27 cellular contexts compared by ENCODE assay signal in the genomic region with DNA sequence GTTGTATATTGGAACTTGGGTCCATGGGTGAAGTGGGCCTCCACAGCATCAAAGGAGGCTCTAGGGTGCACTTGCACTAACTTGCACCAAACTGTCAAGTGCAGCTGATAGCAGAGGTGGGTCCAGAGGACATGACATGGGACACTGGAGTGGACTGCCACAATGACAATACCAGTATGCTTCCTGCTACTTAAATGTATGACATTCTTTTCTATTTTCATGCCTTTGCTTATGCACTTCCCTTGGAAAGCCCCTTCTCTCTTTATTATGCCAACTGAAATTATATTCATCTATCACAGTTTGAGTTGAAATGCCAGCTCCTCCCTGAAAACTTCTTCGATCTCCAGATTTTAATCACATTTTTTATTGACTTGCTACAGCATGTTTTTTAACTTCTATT.
"Had no signal": no experiment of that assay in that cellular context is flagged by ENCODE, and none has a peak within 500 bp of the region (broad histone marks: within the 10 kb centered on the region; RNA-seq: fewer than 3 reads in every experiment).

No MANE protein-coding gene starts in this region.

- H3K9me3 ChIP-seq: SJSA1 had no signal

- H3K27me3 ChIP-seq: SJSA1 had no signal

- DNase-seq: Kasumi-1, MV-4-11, NCI-H1048, NCI-H1105, NCI-H1417, NCI-H1436 treated with DMSO at 0.1 percent for 48 hours, NCI-H1694 treated with DMSO at 0.1 percent for 48 hours, NCI-H1930, NCI-H2081 treated with DMSO at 0.1 percent for 48 hours, NCI-H2171, NCI-H226, NCI-H446, NCI-H510A, NCI-H524 treated with DMSO at 0.1 percent for 48 hours, NCI-H69, NCI-H774, Right ventricle myocardium superior, RPMI8226, SIG-M5 had no signal

- H3K4me2 ChIP-seq: KMS-11 had no signal

- ATAC-seq: K562 had no signal

- H3K9ac ChIP-seq: KMS-11 had no signal

- H3K36me3 Mint-ChIP-seq: IgD-negative memory B cell had no signal

- H3K27me3 Mint-ChIP-seq: IgD-negative memory B cell had no signal

- H3K4me1 ChIP-seq: SJSA1 had no signal

- H3K36me3 ChIP-seq: SJSA1 had no signal

- H3K27ac Mint-ChIP-seq: IgD-negative memory B cell had no signal

- H3K4me3 ChIP-seq: K562, SJSA1, SK-N-MC had no signal

- FAIRE-seq: HTR-8/SVneo, K562, RCC 7860 had no signal

- H3K27ac ChIP-seq: HL-60, KMS-11, SJSA1, SK-N-MC had no signal
